1 cellular context compared by ENCODE assay signal in the genomic region with DNA sequence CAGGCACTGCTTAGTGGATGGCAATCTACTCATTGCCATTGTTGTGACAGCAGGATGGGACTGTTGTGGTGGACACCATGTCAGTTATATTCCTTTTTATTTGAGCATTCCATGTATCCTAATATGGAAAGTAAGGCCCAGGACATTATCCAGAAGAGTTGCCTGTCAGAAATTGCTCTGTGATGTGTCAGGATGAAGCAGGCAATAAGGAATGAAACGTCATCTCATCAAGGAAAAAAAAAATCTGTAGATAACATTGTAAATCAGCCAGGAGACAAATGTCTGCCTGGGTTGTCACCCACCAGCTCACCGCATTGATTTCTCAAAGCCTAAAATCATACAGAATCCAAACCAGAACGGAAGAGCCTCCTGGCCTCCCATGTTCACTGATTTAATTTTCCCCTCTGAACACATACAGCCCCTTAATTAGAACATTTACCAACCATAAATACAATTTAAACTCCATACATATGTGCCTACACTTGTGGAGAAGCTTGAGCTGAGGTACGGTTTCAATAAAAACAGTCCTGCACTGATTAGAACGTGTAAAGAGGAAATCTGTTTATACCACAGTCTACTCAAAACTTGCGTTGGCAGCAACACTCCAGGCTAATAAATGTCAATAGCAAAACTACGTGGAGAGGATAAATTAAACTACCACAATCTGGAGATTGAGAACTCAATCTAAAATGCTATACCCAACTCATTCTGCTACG.
A peak's percentile ranks its signal among the peaks of the same experiment; 100 is the strongest.
TF ChIP-seq lines count a peak whose summit lies in the region.

No MANE protein-coding gene starts in this region.

TF ChIP-seq in IMR-90, 13 proteins besides CTCF, POLR2A, EP300 and RAD21:
- peak; percentile 38; the same call in 1 of the 2 replicates for TF ChIP-seq NFE2L2 (IDR thresholded peaks at IDR 0.05; ENCODE audit: low read depth, low read length)
- no peak for TF ChIP-seq MXI1 (IDR thresholded peaks at IDR 0.05; ENCODE audit: borderline replicate concordance, low read depth, low read length)
- TF ChIP-seq MAFK (IDR thresholded peaks at IDR 0.05; ENCODE audit: low read depth, low read length), result peak; percentile 47; the same call in 1 of the 2 replicates
- TF ChIP-seq RCOR1 (IDR thresholded peaks at IDR 0.05; ENCODE audit: insufficient replicate concordance, low read length), result no peak
- TF ChIP-seq ELK1 (IDR thresholded peaks at IDR 0.05; ENCODE audit: borderline replicate concordance, low read depth, low read length), result no peak
- TF ChIP-seq CHD1 (IDR thresholded peaks at IDR 0.05; ENCODE audit: low read depth, low read length), result no peak
- no peak for TF ChIP-seq RFX5 (IDR thresholded peaks at IDR 0.05; ENCODE audit: low read depth, low read length)
- no peak for TF ChIP-seq BHLHE40 (IDR thresholded peaks at IDR 0.05; ENCODE audit: low read depth, low read length)
- TF ChIP-seq MAZ (IDR thresholded peaks at IDR 0.05; ENCODE audit: borderline replicate concordance, low read depth, low read length), result no peak
- TF ChIP-seq CEBPB (IDR thresholded peaks at IDR 0.05; ENCODE audit: low read depth, low read length), result no peak
- TF ChIP-seq FOS (IDR thresholded peaks at IDR 0.05; ENCODE audit: low read depth, low read length), result peak; percentile 38
TF ChIP-seq in IMR-90: peak in this region for 3.
